In the genomic region with DNA sequence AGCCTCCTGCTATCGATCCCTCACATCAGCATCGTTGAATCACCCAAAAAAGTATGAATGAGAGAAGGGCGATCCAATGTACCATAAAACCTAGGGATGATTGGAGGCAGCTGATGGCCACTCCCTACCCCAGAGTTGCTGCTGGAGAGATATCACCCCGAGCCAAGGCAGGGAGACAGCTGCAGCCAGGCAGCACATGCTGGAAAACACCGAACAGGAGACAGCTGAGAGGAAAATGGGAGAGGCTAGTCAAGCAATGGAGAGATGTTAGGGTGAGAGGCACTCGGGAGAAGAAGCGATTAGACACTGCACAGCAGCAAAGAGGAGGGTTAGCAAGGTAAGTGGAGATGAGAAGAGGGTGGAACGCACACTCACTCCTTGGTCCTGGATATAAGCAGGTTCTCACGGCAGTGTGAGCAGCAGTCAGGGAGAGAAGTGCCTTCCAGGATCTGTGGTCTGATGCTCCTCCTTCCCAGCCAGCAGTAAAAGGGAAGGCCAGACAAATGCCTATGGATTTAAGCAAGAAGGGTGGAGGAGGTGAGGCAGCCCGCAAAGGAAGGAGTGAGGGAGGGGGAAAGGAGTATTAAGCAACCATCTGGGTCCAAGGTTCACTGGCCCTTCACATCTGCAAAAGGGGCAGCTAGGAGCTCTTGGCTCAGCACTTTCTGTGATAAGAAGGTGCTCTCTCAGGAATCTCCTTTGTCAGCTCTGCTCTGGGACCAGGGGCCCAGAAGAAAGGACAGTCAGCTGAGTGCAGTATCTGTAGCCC, we compare ENCODE assay signal across 1 cellular context.
TF ChIP-seq lines count a peak whose summit lies in the region.

A gene (minus strand): TSS at position 491 of the 769 bp plus-strand sequence. CDS start 2,037 bp downstream, outside the sequence.

TF ChIP-seq in endothelial cell of umbilical vein, 7 proteins besides CTCF, POLR2A, EP300 and RAD21:
- TF ChIP-seq EZH2 (IDR thresholded peaks at IDR 0.05; ENCODE audit: borderline replicate concordance, low read depth, low read length, severe bottlenecking) (no peak), JUN (IDR thresholded peaks at IDR 0.05; ENCODE audit: borderline replicate concordance, insufficient read depth, insufficient read length, low read depth) (no peak), FOS (IDR thresholded peaks at IDR 0.05; ENCODE audit: borderline replicate concordance, insufficient read depth, low read length) (no peak), MYC (IDR thresholded peaks at IDR 0.05; ENCODE audit: low read depth, low read length) (no peak), GATA2 (IDR thresholded peaks at IDR 0.05; ENCODE audit: insufficient read depth, insufficient read length, low read depth, low read length) (no peak), POLR2AphosphoS5 (IDR thresholded peaks at IDR 0.05; ENCODE audit: insufficient read depth, low read depth, low read length) (no peak)
- TF ChIP-seq, protein P1, sequence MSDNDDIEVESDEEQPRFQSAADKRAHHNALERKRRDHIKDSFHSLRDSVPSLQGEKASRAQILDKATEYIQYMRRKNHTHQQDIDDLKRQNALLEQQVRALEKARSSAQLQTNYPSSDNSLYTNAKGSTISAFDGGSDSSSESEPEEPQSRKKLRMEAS (IDR thresholded peaks at IDR 0.05; ENCODE audit: insufficient read depth, insufficient read length), result no peak
